Comparison of ENCODE assay signal across 9 cellular contexts in the genomic region with DNA sequence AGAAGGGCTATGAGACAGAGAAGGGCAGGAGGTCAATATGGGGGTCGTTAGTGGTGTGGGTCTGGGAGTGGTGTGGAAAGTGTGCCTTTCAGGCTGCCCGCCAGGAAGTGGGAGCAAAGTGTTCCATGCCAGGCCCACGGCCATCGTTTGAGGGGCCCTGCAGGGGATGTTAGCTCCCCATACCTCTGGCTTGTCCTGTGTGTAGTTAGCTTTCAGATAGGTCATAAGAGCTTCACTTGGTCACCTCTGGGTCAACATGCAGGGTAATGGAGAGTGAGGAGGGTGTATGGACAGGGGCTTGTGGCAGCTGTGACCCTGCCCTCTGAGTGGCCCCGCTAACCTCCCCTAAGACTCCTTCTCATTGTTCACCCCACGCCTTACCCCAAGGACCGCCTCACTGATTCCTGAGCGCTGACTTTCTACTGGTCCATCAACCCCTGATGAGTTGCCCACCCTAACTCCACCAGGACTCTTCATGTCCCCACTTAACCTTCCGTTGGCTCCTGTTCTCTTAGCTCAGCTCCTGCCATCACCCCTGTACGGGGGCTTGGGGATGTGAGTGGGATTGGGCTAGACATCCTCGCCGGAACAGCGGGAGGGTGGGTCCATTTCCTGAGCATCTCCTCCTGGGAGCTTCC.
"Had no signal": no experiment of that assay in that cellular context is flagged by ENCODE, and none has a peak within 500 bp of the region (broad histone marks: within the 10 kb centered on the region; RNA-seq: fewer than 3 reads in every experiment).

No MANE protein-coding gene starts in this region.

- H3K36me3 Mint-ChIP-seq: IgD-negative memory B cell had no signal

- H2AFZ ChIP-seq: GM23248 had no signal

- H3K9me3 Mint-ChIP-seq: IgD-negative memory B cell had no signal

- H3K4me3 ChIP-seq: GM23248, HAP-1 had no signal

- H3K9ac ChIP-seq: GM23248 had no signal

- H3K4me1 Mint-ChIP-seq: IgD-negative memory B cell had no signal

- H3K4me1 ChIP-seq: HAP-1 had no signal

- H3K9me3 ChIP-seq: HAP-1 had no signal

- H3K27ac ChIP-seq: GM23248, HL-60 had no signal

- ATAC-seq: HCT116, HepG2 had no signal

- H3K27ac Mint-ChIP-seq: IgD-negative memory B cell had no signal

- DNase-seq: GM23248, GOT3, H7, KBM-7 had no signal

- H3K36me3 ChIP-seq: HAP-1 had no signal
